Comparison of ENCODE assay signal across 11 cellular contexts in the genomic region with DNA sequence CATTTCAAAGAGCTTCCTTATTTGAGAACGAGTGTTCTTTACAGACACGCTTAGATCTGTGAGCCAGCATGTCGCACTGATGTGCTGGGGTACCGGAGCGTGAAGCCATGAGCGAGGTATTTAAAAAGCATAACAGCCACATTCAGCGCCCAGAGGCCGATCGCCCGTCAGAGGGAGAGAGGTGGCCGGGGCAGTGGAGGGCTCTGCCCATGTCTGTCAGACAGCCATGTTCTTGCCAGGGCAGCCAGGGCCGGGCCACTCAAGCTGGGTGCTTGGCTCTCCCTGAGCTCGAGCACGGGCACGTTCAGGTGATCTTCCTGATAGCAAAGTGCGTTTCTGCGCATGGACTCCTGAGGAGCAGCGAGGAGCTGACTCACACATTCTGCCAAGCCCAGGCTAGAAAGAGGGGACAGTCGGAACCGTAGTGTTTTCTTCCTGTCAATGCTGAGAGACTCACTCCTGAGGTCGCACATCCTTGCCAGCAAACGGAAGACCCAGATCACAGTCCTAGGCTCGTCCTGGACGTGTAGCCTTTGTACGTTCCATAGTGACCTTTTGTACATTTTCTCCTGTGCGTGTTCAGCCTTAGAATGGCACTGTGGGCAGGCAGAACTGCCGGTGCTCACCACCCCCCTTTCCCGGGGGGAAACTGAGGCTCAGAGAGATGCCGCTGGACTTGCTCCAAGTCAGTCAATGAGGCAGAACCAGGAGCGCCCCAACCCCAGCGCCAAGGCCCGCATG.
A peak's percentile ranks its signal among the peaks of the same experiment; 100 is the strongest.
DNase-seq lines count a peak whose midpoint lies in the region; ATAC-seq and TF ChIP-seq lines count a peak whose summit lies in the region.
"Had no signal": no experiment of that assay in that cellular context is flagged by ENCODE, and none has a peak within 500 bp of the region (broad histone marks: within the 10 kb centered on the region; RNA-seq: fewer than 3 reads in every experiment).

No MANE protein-coding gene starts in this region.

- H3K4me2 ChIP-seq in OCI-LY7 (ENCODE audit: low read length) (peak overlapping the region; percentile 39; the same call in 1 of the 2 replicates), trophoblast cell (ENCODE audit: low read length) (no peak overlapping the region)

- 86% methylated on average over 32 of the region's 32 CpGs for WGBS in right cardiac atrium
- no CpG with 5 or more reads among the region's 32 CpGs for WGBS in trophoblast cell (ENCODE audit: extremely low coverage, insufficient coverage, insufficient read length)

- H3K79me2 ChIP-seq in OCI-LY7 (ENCODE audit: insufficient read depth, low read depth, low read length) (no peaks in the 10 kb centered on the region), trophoblast cell (ENCODE audit: control insufficient read depth, insufficient read depth, low read length, poor library complexity) (no peaks in the 10 kb centered on the region)

- no peak overlapping the region for H2BK120ac ChIP-seq in trophoblast cell (ENCODE audit: insufficient read depth, low read length, poor library complexity)

- no peak overlapping the region for H2BK5ac ChIP-seq in trophoblast cell (ENCODE audit: low read depth, low read length, poor library complexity)

- no peak overlapping the region for H3K23ac ChIP-seq in trophoblast cell (ENCODE audit: low read length)

- DNase-seq in CD4-positive, alpha-beta T cell, result no peak
- DNase-seq in OCI-LY7 (ENCODE audit: low spot score) (no peak), right cardiac atrium (peak; percentile 8 to 52 (median 46)), trophoblast cell (no peak), MG63 (no peak), foreskin keratinocyte (no peak), NCI-H146 (lab: John Stamatoyannopoulos, UW) (no peak)
- no peak for DNase-seq in activated T-cell treated with anti-CD3 and anti-CD28 coated beads, Interleukin-2, amount 50 U/mL, for 4 hours
- DNase-seq: activated CD4-positive, alpha-beta T cell treated with anti-CD3 and anti-CD28 coated beads, Interleukin-2, amount 10 ng/mL, durations not matched to agents 24 days and 14 days; stimulated activated naive CD4-positive, alpha-beta T cell treated with Interleukin-2 at 50 U/mL for 16 hours had no signal

- peaks cover 48% of the 10 kb centered on the region for H3K36me3 ChIP-seq in OCI-LY7 (ENCODE audit: insufficient read depth, low read length)
- H3K36me3 ChIP-seq in trophoblast cell (ENCODE audit: control insufficient read depth in 1 of 2, insufficient read depth in 2 of 2, low read length in 2 of 2), result no peaks in the 10 kb centered on the region
- H3K36me3 ChIP-seq in MG63, result no peaks in the 10 kb centered on the region

- TF ChIP-seq CTCF in CD4-positive, alpha-beta T cell (IDR thresholded peaks at IDR 0.05), result no peak
- TF ChIP-seq CTCF in OCI-LY7 (conservative IDR thresholded peaks at IDR 0.05; ENCODE audit: low read length) (no peak), foreskin keratinocyte (conservative IDR thresholded peaks at IDR 0.05) (no peak)

- H3K27ac ChIP-seq in CD4-positive, alpha-beta T cell (ENCODE audit: low read depth, low read length), result no peak overlapping the region
- H3K27ac ChIP-seq in OCI-LY7 (ENCODE audit: low read depth, low read length, poor library complexity, severe bottlenecking) (no peak overlapping the region), right cardiac atrium (ENCODE audit: low read length) (no peak overlapping the region), trophoblast cell (ENCODE audit: low read depth, low read length) (no peak overlapping the region), foreskin keratinocyte (no peak overlapping the region)
- H3K27ac ChIP-seq: HL-60 had no signal

- no peak overlapping the region for H3K4ac ChIP-seq in trophoblast cell (ENCODE audit: low read depth, low read length)

- peak overlapping the region; percentile 80 for H3K27ac Mint-ChIP-seq in CD4-positive, alpha-beta T cell
- H3K27ac Mint-ChIP-seq: activated CD4-positive, alpha-beta T cell treated with anti-CD3 and anti-CD28 coated beads, Interleukin-2, amount 10 ng/mL, durations not matched to agents 24 days and 14 days had no signal

- no peak overlapping the region for H2AK5ac ChIP-seq in trophoblast cell (ENCODE audit: low read length)

- no TSS peak for BruUV-seq in OCI-LY7 (replicated peaks; lab: Mats Ljungman, UMichigan)

- POLR2A ChIA-PET in CD4-positive, alpha-beta T cell (lab: Charles Lee), result interaction anchor here (1.3 to 2.0 kb wide), 3 partner anchors 20 to 28 kb away, joined by 3 to 5 read pairs (median 3); no protein-coding TSS in a partner anchor
- POLR2A ChIA-PET in OCI-LY7 (lab: Charles Lee), result no interaction called here

- no peaks in the 10 kb centered on the region for H3K27me3 ChIP-seq in CD4-positive, alpha-beta T cell (ENCODE audit: control insufficient read depth, insufficient read depth, low read length)
- H3K27me3 ChIP-seq in right cardiac atrium (ENCODE audit: control insufficient read depth, insufficient read depth) (no peaks in the 10 kb centered on the region), trophoblast cell (ENCODE audit: insufficient read depth, low read length) (no peaks in the 10 kb centered on the region), MG63 (no peaks in the 10 kb centered on the region), foreskin keratinocyte (peaks cover 3% of the 10 kb centered on the region)

- no peak for ATAC-seq in CD4-positive, alpha-beta T cell (ENCODE audit: poor library complexity)
- ATAC-seq in right cardiac atrium (no peak), foreskin keratinocyte (no peak)
- no peak for ATAC-seq in activated T-cell treated with anti-CD3 and anti-CD28 coated beads, Interleukin-2, amount 50 U/mL, for 4 hours

- no peak overlapping the region for H4K12ac ChIP-seq in trophoblast cell (ENCODE audit: low read depth, low read length)

- intact Hi-C loops in CD4-positive, alpha-beta T cell (cut with DNase I, micrococcal nuclease), result no loop called here
- intact Hi-C loops in OCI-LY7 (cut with micrococcal nuclease; ENCODE audit: unreplicated experiment), result no loop called here
- intact Hi-C loops in right cardiac atrium (cut with DNase I), result no loop called here

- no peak overlapping the region for H4K8ac ChIP-seq in trophoblast cell (ENCODE audit: low read depth, low read length)

- H3K9me3 ChIP-seq in CD4-positive, alpha-beta T cell (ENCODE audit: control insufficient read depth, low read length), result peaks cover 26% of the 10 kb centered on the region
- H3K9me3 ChIP-seq in OCI-LY7 (ENCODE audit: low read length) (peaks cover 19% of the 10 kb centered on the region; the same call in 1 of the 2 replicates), right cardiac atrium (ENCODE audit: control insufficient read depth, low read length) (no peaks in the 10 kb centered on the region), trophoblast cell (ENCODE audit: insufficient read depth, low read depth, low read length) (peaks cover 3% of the 10 kb centered on the region), MG63 (peaks cover 11% of the 10 kb centered on the region; the same call in 1 of the 2 replicates)

- no peak overlapping the region for H3K18ac ChIP-seq in trophoblast cell (ENCODE audit: low read length)

- H3K9ac ChIP-seq in trophoblast cell (ENCODE audit: low read length), result no peak overlapping the region

- no peaks in the 10 kb centered on the region for H3K79me1 ChIP-seq in trophoblast cell (ENCODE audit: low read length)

- no peaks in the 10 kb centered on the region for H3K9me2 ChIP-seq in OCI-LY7 (ENCODE audit: insufficient read depth, low read length)

- H4K91ac ChIP-seq in trophoblast cell (ENCODE audit: low read depth, low read length), result no peak overlapping the region

- peaks cover 15% of the 10 kb centered on the region for H3K9me3 Mint-ChIP-seq in CD4-positive, alpha-beta T cell
- H3K9me3 Mint-ChIP-seq in activated T-cell treated with anti-CD3 and anti-CD28 coated beads, Interleukin-2, amount 50 U/mL, for 4 hours, result peaks cover 25% of the 10 kb centered on the region

- CTCF ChIA-PET in CD4-positive, alpha-beta T cell (lab: Charles Lee), result no interaction called here
- CTCF ChIA-PET in OCI-LY7 (lab: Charles Lee; ENCODE audit: unreplicated experiment), result no interaction called here

- H3K4me3 ChIP-seq in OCI-LY7 (ENCODE audit: low read depth, low read length, poor library complexity, severe bottlenecking) (no peak overlapping the region), right cardiac atrium (ENCODE audit: low read length) (no peak overlapping the region), trophoblast cell (ENCODE audit: low read depth, low read length) (peak overlapping the region; percentile 5), MG63 (no peak overlapping the region)

- H3K14ac ChIP-seq in trophoblast cell (ENCODE audit: low read length), result no peak overlapping the region

- H3K4me1 Mint-ChIP-seq in CD4-positive, alpha-beta T cell (ENCODE audit: low read depth), result peaks cover 22% of the 10 kb centered on the region
- H3K4me1 Mint-ChIP-seq in activated T-cell treated with anti-CD3 and anti-CD28 coated beads, Interleukin-2, amount 50 U/mL, for 4 hours (ENCODE audit: low read depth), result peaks cover 22% of the 10 kb centered on the region

- H4K20me1 ChIP-seq in OCI-LY7 (ENCODE audit: insufficient read depth, low read length), result no peaks in the 10 kb centered on the region

- peaks cover 61% of the 10 kb centered on the region for H3K36me3 Mint-ChIP-seq in CD4-positive, alpha-beta T cell (ENCODE audit: low read depth)
- H3K36me3 Mint-ChIP-seq in activated T-cell treated with anti-CD3 and anti-CD28 coated beads, Interleukin-2, amount 50 U/mL, for 4 hours (ENCODE audit: insufficient read depth), result peaks cover 50% of the 10 kb centered on the region

- H3K27me3 Mint-ChIP-seq in CD4-positive, alpha-beta T cell, result no peaks in the 10 kb centered on the region
- H3K27me3 Mint-ChIP-seq in activated T-cell treated with anti-CD3 and anti-CD28 coated beads, Interleukin-2, amount 50 U/mL, for 4 hours (ENCODE audit: low read depth), result no peaks in the 10 kb centered on the region
- H3K27me3 Mint-ChIP-seq: activated CD4-positive, alpha-beta T cell treated with anti-CD3 and anti-CD28 coated beads, Interleukin-2, amount 10 ng/mL, durations not matched to agents 24 days and 14 days had no signal

- H2AFZ ChIP-seq in OCI-LY7 (ENCODE audit: low read length) (no peak overlapping the region), trophoblast cell (ENCODE audit: insufficient read depth, low read length, poor library complexity) (no peak overlapping the region)

- H3K4me3 Mint-ChIP-seq in CD4-positive, alpha-beta T cell, result no peak overlapping the region
- H3K4me3 Mint-ChIP-seq in activated T-cell treated with anti-CD3 and anti-CD28 coated beads, Interleukin-2, amount 50 U/mL, for 4 hours, result no peak overlapping the region
- H3K4me3 Mint-ChIP-seq: activated CD4-positive, alpha-beta T cell treated with anti-CD3 and anti-CD28 coated beads, Interleukin-2, amount 10 ng/mL, durations not matched to agents 24 days and 14 days had no signal

- H3K4me1 ChIP-seq in OCI-LY7 (ENCODE audit: insufficient read depth, low read length, poor library complexity, severe bottlenecking), result no peaks in the 10 kb centered on the region
- no peaks in the 10 kb centered on the region for H3K4me1 ChIP-seq in right cardiac atrium (ENCODE audit: control insufficient read depth, insufficient read depth, low read length)
- peaks cover 6 to 8% of the 10 kb centered on the region in 2 experiments for H3K4me1 ChIP-seq in trophoblast cell (ENCODE audit: control insufficient read depth in 1 of 2, insufficient read depth in 2 of 2, low read length in 2 of 2)
- H3K4me1 ChIP-seq in foreskin keratinocyte, result no peaks in the 10 kb centered on the region

- H2BK12ac ChIP-seq in trophoblast cell (ENCODE audit: low read length), result no peak overlapping the region

Comparison
In these comparisons a context has a peak if more than half of its experiments do, and no peak if none do; other contexts are left out.
1. DNase-seq: peak in right cardiac atrium (3 of 3); none in CD4-positive, alpha-beta T cell (0 of 10), OCI-LY7 (single experiment), trophoblast cell (0 of 2), MG63 (single experiment), foreskin keratinocyte (0 of 2), activated T-cell treated with anti-CD3 and anti-CD28 coated beads, Interleukin-2, amount 50 U/mL, for 4 hours (single experiment) and NCI-H146 (single experiment).